ENCODE assay signal across 10 cellular contexts in genomic region chr16:81526935-81527334, GRCh38.
DNase-seq lines count a peak whose midpoint lies in the region; ATAC-seq and TF ChIP-seq lines count a peak whose summit lies in the region.
"Had no signal": no experiment of that assay in that cellular context is flagged by ENCODE, and none has a peak within 500 bp of the region (broad histone marks: within the 10 kb centered on the region; RNA-seq: fewer than 3 reads in every experiment).

No MANE protein-coding gene starts in this region.

- DNase-seq in AG20443 (ENCODE audit: low spot score) (peak; percentile 83), NCI-H446 treated with DMSO at 0.1 percent for 48 hours (lab: John Stamatoyannopoulos, UW) (peak; percentile 13), omental fat pad (ENCODE audit: low spot score) (no peak), Ammon's horn (ENCODE audit: low spot score) (no peak)
- no peak for DNase-seq in NK-92 treated with Interleukin-12 subunit alpha and Interleukin-12 subunit beta, amount 100 ng/mL, for 24 hours (lab: John Stamatoyannopoulos, UW)
- DNase-seq: GF-D8, SJCRH30 had no signal

- ATAC-seq in esophagus mucosa (peak; percentile 52), omental fat pad (ENCODE audit: low FRiP score) (peak; percentile 46), GM19035 (IDR thresholded peaks at IDR 0.05; ENCODE audit: unreplicated experiment) (no peak), HG02571 (IDR thresholded peaks at IDR 0.05; ENCODE audit: unreplicated experiment) (no peak)

- no peak for TF ChIP-seq CTCF in omental fat pad (IDR thresholded peaks at IDR 0.05)

Comparison
In these comparisons a context has a peak if more than half of its experiments do, and no peak if none do; other contexts are left out.
1. DNase-seq: peak in AG20443 (single experiment) and NCI-H446 treated with DMSO at 0.1 percent for 48 hours (single experiment); none in omental fat pad (single experiment), NK-92 treated with Interleukin-12 subunit alpha and Interleukin-12 subunit beta, amount 100 ng/mL, for 24 hours (single experiment) and Ammon's horn (single experiment).
2. ATAC-seq: peak in esophagus mucosa (single experiment) and omental fat pad (single experiment); none in GM19035 (single experiment) and HG02571 (single experiment).